8 cellular contexts compared by ENCODE assay signal in genomic region chr7:136405931-136406777, GRCh38.
A peak's percentile ranks its signal among the peaks of the same experiment; 100 is the strongest.
DNase-seq lines count a peak whose midpoint lies in the region; ATAC-seq, FAIRE-seq and TF ChIP-seq lines count a peak whose summit lies in the region.

No MANE protein-coding gene starts in this region.

- H3K27ac ChIP-seq in HUES6 (ENCODE audit: low read depth, low read length) (no peak overlapping the region), OCI-LY3 (ENCODE audit: low read length) (no peak overlapping the region), kidney (ENCODE audit: low read depth in 2 of 2, low read length in 2 of 2) (no peak overlapping the region)

- H3K4me2 ChIP-seq in OCI-LY3 (ENCODE audit: low read length) = peak overlapping the region; percentile 63

- H3K36me3 ChIP-seq in HUES6 (ENCODE audit: control insufficient read depth, insufficient read depth, low read length) = no peaks in the 10 kb centered on the region
- no peaks in the 10 kb centered on the region for H3K36me3 ChIP-seq in OCI-LY3 (replicated peaks; ENCODE audit: low read depth, low read length)
- H3K36me3 ChIP-seq in kidney (ENCODE audit: control insufficient read depth in 1 of 2, insufficient read depth in 2 of 2, low read length in 2 of 2) = no peaks in the 10 kb centered on the region

- peaks cover 6% of the 10 kb centered on the region for H3K27me3 Mint-ChIP-seq in activated naive CD4-positive, alpha-beta T cell treated with anti-CD3 and anti-CD28 coated beads for 36 hours (ENCODE audit: low read depth)

- intact Hi-C loops in activated naive CD4-positive, alpha-beta T cell treated with anti-CD3 and anti-CD28 coated beads for 36 hours (cut with micrococcal nuclease) = loop anchor here (1.0 to 10.0 kb wide), 2 partner anchors 1048 to 1189 kb away; no protein-coding TSS in a partner anchor
- intact Hi-C loops in kidney (cut with DNase I) = no loop called here

- peak overlapping the region; percentile 21 for H3K9ac ChIP-seq in HUES6 (ENCODE audit: low read length)
- H3K9ac ChIP-seq in OCI-LY3 (ENCODE audit: low read length) = no peak overlapping the region
- no peak overlapping the region for H3K9ac ChIP-seq in kidney (ENCODE audit: low read length in 2 of 2)

- H3K27ac Mint-ChIP-seq in activated naive CD4-positive, alpha-beta T cell treated with anti-CD3 and anti-CD28 coated beads for 36 hours = no peak overlapping the region

- TF ChIP-seq CTCF in OCI-LY3 (IDR thresholded peaks at IDR 0.05; ENCODE audit: low read depth, low read length) = peak; percentile 73
- peak; percentile 74 for TF ChIP-seq CTCF in cardiac fibroblast (IDR thresholded peaks at IDR 0.05; ENCODE audit: low read depth, low read length)
- TF ChIP-seq CTCF in kidney (IDR thresholded peaks at IDR 0.05; ENCODE audit: borderline replicate concordance, extremely low read depth, insufficient read depth) = peak; percentile 49

- no peak for FAIRE-seq in kidney (lab: Jason Lieb, UNC)

- H3K4me1 Mint-ChIP-seq in activated naive CD4-positive, alpha-beta T cell treated with anti-CD3 and anti-CD28 coated beads for 36 hours (ENCODE audit: low read depth) = peaks cover 5% of the 10 kb centered on the region

- CTCF ChIA-PET in activated naive CD4-positive, alpha-beta T cell treated with anti-CD3 and anti-CD28 coated beads for 36 hours (lab: Charles Lee) = no interaction called here

- H3K4me3 ChIP-seq in HUES6 (ENCODE audit: low read depth, low read length) (peak overlapping the region; percentile 54), OCI-LY3 (ENCODE audit: low read length) (peak overlapping the region; percentile 59), cardiac fibroblast (replicated peaks in 1 of 2; ENCODE audit: low read depth in 2 of 2, low read length in 2 of 2) (no peak overlapping the region), kidney (ENCODE audit: low read length in 2 of 2) (no peak overlapping the region)

- no peaks in the 10 kb centered on the region for H3K36me3 Mint-ChIP-seq in activated naive CD4-positive, alpha-beta T cell treated with anti-CD3 and anti-CD28 coated beads for 36 hours (ENCODE audit: low read depth)

- no peaks in the 10 kb centered on the region for H3K79me2 ChIP-seq in OCI-LY3 (ENCODE audit: low read length)

- peaks cover 8% of the 10 kb centered on the region; the same call in 1 of the 2 replicates for H3K27me3 ChIP-seq in HUES6 (ENCODE audit: control insufficient read depth, insufficient read depth, low read length)
- no peaks in the 10 kb centered on the region for H3K27me3 ChIP-seq in OCI-LY3 (ENCODE audit: low read depth, low read length)

- no peaks in the 10 kb centered on the region for H3K4me1 ChIP-seq in HUES6 (ENCODE audit: control insufficient read depth, insufficient read depth, low read length)
- 0 out of 2 replicates have a peak, but pooled peaks cover 2% of the 10 kb centered on the region for H3K4me1 ChIP-seq in OCI-LY3 (ENCODE audit: low read length)
- H3K4me1 ChIP-seq in kidney (ENCODE audit: control insufficient read depth in 1 of 2, insufficient read depth in 1 of 2, low read depth in 1 of 2, low read length in 2 of 2) = no peaks in the 10 kb centered on the region

- H3K4me3 Mint-ChIP-seq in activated naive CD4-positive, alpha-beta T cell treated with anti-CD3 and anti-CD28 coated beads for 36 hours = no peak overlapping the region

- no peaks in the 10 kb centered on the region for H3K9me3 Mint-ChIP-seq in activated naive CD4-positive, alpha-beta T cell treated with anti-CD3 and anti-CD28 coated beads for 36 hours

- peak; percentile 95 for ATAC-seq in GM21737 (IDR thresholded peaks at IDR 0.05; ENCODE audit: unreplicated experiment)

- H2AFZ ChIP-seq in OCI-LY3 (ENCODE audit: low read depth, low read length) = peak overlapping the region; percentile 78; the same call in 1 of the 2 replicates

- H3K9me3 ChIP-seq in HUES6 (ENCODE audit: control insufficient read depth, insufficient read depth, low read depth, low read length) = no peaks in the 10 kb centered on the region
- no peaks in the 10 kb centered on the region for H3K9me3 ChIP-seq in OCI-LY3 (ENCODE audit: insufficient read depth, low read length)
- no peaks in the 10 kb centered on the region for H3K9me3 ChIP-seq in kidney (ENCODE audit: control insufficient read depth in 1 of 2, low read length in 2 of 2)

- peak; percentile 37 for DNase-seq in activated naive CD4-positive, alpha-beta T cell treated with anti-CD3 and anti-CD28 coated beads for 36 hours
- no peak for DNase-seq in activated naive CD4-positive, alpha-beta T cell treated with anti-CD3 and anti-CD28 coated beads, Interleukin-2, amount 50 U/mL, for 16 hours
- DNase-seq in cardiac fibroblast (ENCODE audit: low read depth in 2 of 2) (peak; percentile 70 to 71), kidney (no peak)
- peak; percentile 31 for DNase-seq in stimulated activated CD8-positive, alpha-beta memory T cell treated with anti-CD3 and anti-CD28 coated beads, Interleukin-4, amount 100 ng/mL, for 48 hours

- no peaks in the 10 kb centered on the region for H4K20me1 ChIP-seq in OCI-LY3 (ENCODE audit: insufficient read depth, low read length)

Comparison
In these comparisons a context has a peak if more than half of its experiments do, and no peak if none do; other contexts are left out.
1. DNase-seq: peak in activated naive CD4-positive, alpha-beta T cell treated with anti-CD3 and anti-CD28 coated beads for 36 hours (single experiment), cardiac fibroblast (2 of 2) and stimulated activated CD8-positive, alpha-beta memory T cell treated with anti-CD3 and anti-CD28 coated beads, Interleukin-4, amount 100 ng/mL, for 48 hours (single experiment); none in activated naive CD4-positive, alpha-beta T cell treated with anti-CD3 and anti-CD28 coated beads, Interleukin-2, amount 50 U/mL, for 16 hours (single experiment) and kidney (single experiment).
2. H3K4me3 ChIP-seq: peak in HUES6 (single experiment) and OCI-LY3 (single experiment); none in cardiac fibroblast (0 of 2) and kidney (0 of 2).
3. Peak in every context shown above with its lines, with median percentiles within 50 percentile points of each other: CTCF ChIP-seq.